1 cellular context compared by ENCODE assay signal in genomic region chr17:3892095-3892998, GRCh38.
TF ChIP-seq lines count a peak whose summit lies in the region.

No MANE protein-coding gene starts in this region.

TF ChIP-seq in K562, 482 proteins besides CTCF, POLR2A, EP300 and RAD21 (continued from another document and continues in another):
- TF ChIP-seq E2F8 (IDR thresholded peaks at IDR 0.05; ENCODE audit: low read depth, partially characterized antibody) (no peak), ZNF511 (CRISPR knock-in tag; IDR thresholded peaks at IDR 0.05) (0 out of 2 replicates have a peak, but pooled peaks have one; percentile 53), CBFB (CRISPR knock-in tag; IDR thresholded peaks at IDR 0.05) (no peak), L3MBTL2 (IDR thresholded peaks at IDR 0.05) (peak; percentile 67; the same call in 1 of the 2 replicates), MAFF (IDR thresholded peaks at IDR 0.05; ENCODE audit: low read length) (no peak), SMC3 (conservative IDR thresholded peaks at IDR 0.05; ENCODE audit: insufficient read depth, low read depth, low read length) (no peak), NR2C1 (IDR thresholded peaks at IDR 0.05) (no peak), NR2C1 (tag; IDR thresholded peaks at IDR 0.05) (no peak), HINFP (tag; conservative IDR thresholded peaks at IDR 0.05; ENCODE audit: low read depth) (no peak), MAFK (IDR thresholded peaks at IDR 0.05; ENCODE audit: low read length) (no peak), NFXL1 (CRISPR knock-in tag; IDR thresholded peaks at IDR 0.05) (no peak), PATZ1 (CRISPR knock-in tag; IDR thresholded peaks at IDR 0.05; ENCODE audit: borderline replicate concordance) (no peak), SPI1 (IDR thresholded peaks at IDR 0.05; ENCODE audit: borderline replicate concordance, low read depth, low read length) (no peak), ARID4B (CRISPR knock-in tag; IDR thresholded peaks at IDR 0.05) (peak; percentile 66; the same call in 1 of the 2 replicates), RNF219 (CRISPR knock-in tag; IDR thresholded peaks at IDR 0.05) (no peak), JUN (IDR thresholded peaks at IDR 0.05; ENCODE audit: borderline replicate concordance, low read depth, low read length) (no peak), JUN (CRISPR knock-in tag; IDR thresholded peaks at IDR 0.05; ENCODE audit: borderline replicate concordance) (no peak), TEAD1 (CRISPR knock-in tag; IDR thresholded peaks at IDR 0.05) (no peak), ZNF274 (IDR thresholded peaks at IDR 0.05; ENCODE audit: borderline replicate concordance, low read depth, low read length) (no peak), POLR3G (IDR thresholded peaks at IDR 0.05; ENCODE audit: extremely low read depth, insufficient read length, insufficient replicate concordance) (no peak), ZKSCAN1 (IDR thresholded peaks at IDR 0.05; ENCODE audit: low read depth, low read length) (no peak), CEBPG (CRISPR knock-in tag; IDR thresholded peaks at IDR 0.05) (no peak), CEBPG (tag; conservative IDR thresholded peaks at IDR 0.05 in 1 of 2, IDR thresholded peaks at IDR 0.05 in 1 of 2) (no peak), ZSCAN29 (IDR thresholded peaks at IDR 0.05) (peak; percentile 72), SMAD3 (CRISPR knock-in tag; conservative IDR thresholded peaks at IDR 0.05) (no peak), FOXA1 (IDR thresholded peaks at IDR 0.05; ENCODE audit: borderline replicate concordance) (no peak), RFX1 (IDR thresholded peaks at IDR 0.05) (no peak), KDM1A (IDR thresholded peaks at IDR 0.05) (peak in 1 of 2 experiments; percentile 62; a peak in 1 of 4 replicates), ZNF717 (CRISPR knock-in tag; IDR thresholded peaks at IDR 0.05) (no peak), ATF2 (CRISPR knock-in tag; IDR thresholded peaks at IDR 0.05) (no peak), SIN3A (IDR thresholded peaks at IDR 0.05; ENCODE audit: borderline replicate concordance in 2 of 2, control insufficient read depth in 1 of 2, low read depth in 2 of 2, low read length in 2 of 2) (peak; percentile 33 to 35; a peak in 1 of 4 replicates), ETS2 (tag; IDR thresholded peaks at IDR 0.05; ENCODE audit: borderline replicate concordance, poor library complexity, severe bottlenecking) (no peak), ZNF584 (CRISPR knock-in tag; IDR thresholded peaks at IDR 0.05; ENCODE audit: low read depth) (no peak), BACH1 (tag; IDR thresholded peaks at IDR 0.05) (no peak), KAT8 (IDR thresholded peaks at IDR 0.05; ENCODE audit: low read depth) (no peak), FUS (optimal IDR thresholded peaks at IDR 0.05; ENCODE audit: low read depth, low read length) (peak; percentile 23), HEY1 (CRISPR knock-in tag; IDR thresholded peaks at IDR 0.05; ENCODE audit: borderline replicate concordance) (no peak), TSHZ1 (CRISPR knock-in tag; IDR thresholded peaks at IDR 0.05) (no peak), TFAM (CRISPR knock-in tag; conservative IDR thresholded peaks at IDR 0.05) (no peak), ZNF740 (CRISPR knock-in tag; IDR thresholded peaks at IDR 0.05) (peak; percentile 97), ZNF740 (tag; IDR thresholded peaks at IDR 0.05) (peak in 1 of 2 experiments; percentile 83; a peak in 2 of 4 replicates), SP1 (CRISPR knock-in tag; IDR thresholded peaks at IDR 0.05) (no peak), OTX1 (CRISPR knock-in tag; IDR thresholded peaks at IDR 0.05) (0 out of 2 replicates have a peak, but pooled peaks have one; percentile 9)
